ENCODE assay signal across 24 cellular contexts in the genomic region with DNA sequence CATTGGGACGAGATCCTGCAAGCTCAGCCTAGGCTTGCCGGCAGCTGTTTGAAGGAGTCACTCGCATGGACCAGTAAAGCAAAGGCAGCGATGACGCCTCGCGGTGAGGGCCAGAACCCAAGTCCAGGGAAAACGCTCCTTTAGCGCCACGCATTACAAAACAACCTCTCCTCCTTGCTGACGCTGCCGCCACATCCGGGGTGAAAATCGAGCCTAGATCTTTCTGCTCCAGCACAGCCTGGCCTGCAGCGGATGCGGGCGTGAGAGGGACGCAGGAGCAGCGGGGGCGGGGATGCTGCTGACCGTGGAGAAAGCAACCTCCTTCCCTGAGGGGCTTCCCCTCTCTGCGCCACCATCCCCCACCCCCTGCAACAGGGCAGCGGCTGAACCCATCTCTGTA. TPM values are rescaled to one million over a fixed set of nuclear protein-coding genes. Genes with fewer than 3 reads are reported as not detected.
"Had no signal": no experiment of that assay in that cellular context is flagged by ENCODE, and none has a peak within 500 bp of the region (broad histone marks: within the 10 kb centered on the region; RNA-seq: fewer than 3 reads in every experiment).

No MANE protein-coding gene starts in this region.

- H3K4me3 ChIP-seq: cardiac muscle cell, SK-N-MC had no signal

- FAIRE-seq: RCC 7860, TTC549 had no signal

- H3K36me3 Mint-ChIP-seq: activated naive CD4-positive, alpha-beta T cell treated with anti-CD3 and anti-CD28 coated beads, Interleukin-2, amount 10 ng/mL, durations not matched to agents 7 days and 5 days; activated naive CD8-positive, alpha-beta T cell treated with anti-CD3 and anti-CD28 coated beads for 36 hours; T-cell had no signal

- H3K27me3 Mint-ChIP-seq: activated naive CD8-positive, alpha-beta T cell treated with anti-CD3 and anti-CD28 coated beads for 36 hours had no signal

- H3K27ac ChIP-seq: brain microvascular endothelial cell, cardiac muscle cell, SK-N-MC had no signal

- H3K9me3 Mint-ChIP-seq: activated CD8-positive, alpha-beta T cell treated with anti-CD3 and anti-CD28 coated beads for 36 hours; activated naive CD4-positive, alpha-beta T cell treated with anti-CD3 and anti-CD28 coated beads, Interleukin-2, amount 10 ng/mL, durations not matched to agents 7 days and 5 days; activated naive CD8-positive, alpha-beta T cell treated with anti-CD3 and anti-CD28 coated beads for 36 hours; activated T-cell treated with anti-CD3 and anti-CD28 coated beads, Interleukin-2, amount 50 U/mL, for 72 hours; activated T-helper 2 cell treated with anti-CD3 and anti-CD28 coated beads, Interferon-gamma antibody, Interleukin-2, Interleukin-4, amounts not matched to agents 10 μg/mL and 5 μg/mL and 100 μg/mL, durations not matched to agents 14 hours and 24 hours and 36 hours had no signal

- H3K27me3 ChIP-seq: brain microvascular endothelial cell, cardiac muscle cell had no signal

- ATAC-seq: activated CD8-positive, alpha-beta T cell treated with anti-CD3 and anti-CD28 coated beads for 36 hours; activated T-cell treated with anti-CD3 and anti-CD28 coated beads, Interleukin-2, amount 50 U/mL, for 72 hours; PC-3; T-cell had no signal

- H3K36me3 ChIP-seq: brain microvascular endothelial cell, cardiac muscle cell had no signal

- DNase-seq: activated CD4-positive, CD25-positive, alpha-beta regulatory T cell; activated CD8-positive, alpha-beta memory T cell treated with anti-CD3 and anti-CD28 coated beads, Interleukin-2, amount 50 U/mL, for 4 hours; activated CD8-positive, alpha-beta T cell treated with anti-CD3 and anti-CD28 coated beads for 36 hours; activated gamma-delta T cell treated with Interleukin-2 at 50 U/mL for 16 hours; activated naive CD4-positive, alpha-beta T cell treated with anti-CD3 and anti-CD28 coated beads, Interleukin-2, amount 10 ng/mL, durations not matched to agents 7 days and 5 days; activated naive CD8-positive, alpha-beta T cell treated with anti-CD3 and anti-CD28 coated beads for 36 hours; activated T-cell treated with anti-CD3 and anti-CD28 coated beads, Interleukin-2, amount 50 U/mL, for 72 hours; brain microvascular endothelial cell; Kasumi-1; NCI-H146; NCI-H187 treated with DMSO at 0.1 percent for 48 hours; NCI-H2081 treated with DMSO at 0.1 percent for 48 hours; NCI-H446; NCI-H524; PC-3; SHP77 treated with DMSO at 0.1 percent for 48 hours; T-cell; T-helper 2 cell; T1000 had no signal

- H3K4me3 Mint-ChIP-seq: activated CD8-positive, alpha-beta T cell treated with anti-CD3 and anti-CD28 coated beads for 36 hours; activated naive CD4-positive, alpha-beta T cell treated with anti-CD3 and anti-CD28 coated beads, Interleukin-2, amount 10 ng/mL, durations not matched to agents 7 days and 5 days; activated naive CD8-positive, alpha-beta T cell treated with anti-CD3 and anti-CD28 coated beads for 36 hours; activated T-cell treated with anti-CD3 and anti-CD28 coated beads, Interleukin-2, amount 50 U/mL, for 72 hours; T-cell had no signal

- H3K27ac Mint-ChIP-seq: activated CD8-positive, alpha-beta T cell treated with anti-CD3 and anti-CD28 coated beads for 36 hours; activated naive CD4-positive, alpha-beta T cell treated with anti-CD3 and anti-CD28 coated beads, Interleukin-2, amount 10 ng/mL, durations not matched to agents 7 days and 5 days; activated naive CD8-positive, alpha-beta T cell treated with anti-CD3 and anti-CD28 coated beads for 36 hours; activated T-cell treated with anti-CD3 and anti-CD28 coated beads, Interleukin-2, amount 50 U/mL, for 72 hours; activated T-helper 2 cell treated with anti-CD3 and anti-CD28 coated beads, Interferon-gamma antibody, Interleukin-2, Interleukin-4, amounts not matched to agents 10 μg/mL and 5 μg/mL and 100 μg/mL, durations not matched to agents 14 hours and 24 hours and 36 hours; T-cell had no signal

RNA-seq across cellular contexts. Expression of a gene that starts 46.7 kb away (rescaled TPM):
- total RNA-seq: activated CD8-positive, alpha-beta T cell treated with anti-CD3 and anti-CD28 coated beads for 36 hours; activated naive CD8-positive, alpha-beta T cell treated with anti-CD3 and anti-CD28 coated beads for 36 hours; activated T-helper 2 cell treated with anti-CD3 and anti-CD28 coated beads, Interferon-gamma antibody, Interleukin-2, Interleukin-4, amounts not matched to agents 10 μg/mL and 5 μg/mL and 100 μg/mL, durations not matched to agents 14 hours and 24 hours and 36 hours; PC-3 had no signal
- polyA plus RNA-seq: cardiac muscle cell had no signal
